Comparison of ENCODE assay signal across 2 cellular contexts in the genomic region with DNA sequence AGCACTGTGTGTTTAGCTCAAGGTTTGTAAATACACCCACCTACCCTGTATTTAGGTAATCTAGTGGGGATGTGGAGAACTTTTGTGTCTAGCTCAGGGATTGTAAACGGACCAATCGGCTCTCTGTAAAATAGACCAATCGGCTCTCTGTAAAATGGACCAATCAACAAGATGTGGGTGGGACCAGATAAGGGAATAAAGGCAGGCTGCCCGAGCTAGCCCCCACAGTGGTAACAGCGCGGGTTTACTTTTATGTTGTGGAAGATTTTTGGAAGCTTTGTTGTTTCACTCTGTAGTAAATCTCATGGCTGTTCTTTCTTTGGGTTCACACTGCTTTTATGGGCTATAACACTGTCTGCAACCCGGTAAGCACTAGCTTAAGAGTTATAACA.
TF ChIP-seq lines count a peak whose summit lies in the region.

No MANE protein-coding gene starts in this region.

TF ChIP-seq in HepG2, 621 proteins besides CTCF, POLR2A, EP300 and RAD21:
- TF ChIP-seq ZNF777 (CRISPR knock-in tag; IDR thresholded peaks at IDR 0.05) (no peak), NFYB (CRISPR knock-in tag; IDR thresholded peaks at IDR 0.05) (peak; percentile 35)

TF ChIP-seq in WTC11, 78 proteins besides CTCF, POLR2A, EP300 and RAD21:
- peak; percentile 42 for TF ChIP-seq NFYB (CRISPR knock-in tag; conservative IDR thresholded peaks at IDR 0.05; ENCODE audit: low read depth)
- TF ChIP-seq, protein P1, sequence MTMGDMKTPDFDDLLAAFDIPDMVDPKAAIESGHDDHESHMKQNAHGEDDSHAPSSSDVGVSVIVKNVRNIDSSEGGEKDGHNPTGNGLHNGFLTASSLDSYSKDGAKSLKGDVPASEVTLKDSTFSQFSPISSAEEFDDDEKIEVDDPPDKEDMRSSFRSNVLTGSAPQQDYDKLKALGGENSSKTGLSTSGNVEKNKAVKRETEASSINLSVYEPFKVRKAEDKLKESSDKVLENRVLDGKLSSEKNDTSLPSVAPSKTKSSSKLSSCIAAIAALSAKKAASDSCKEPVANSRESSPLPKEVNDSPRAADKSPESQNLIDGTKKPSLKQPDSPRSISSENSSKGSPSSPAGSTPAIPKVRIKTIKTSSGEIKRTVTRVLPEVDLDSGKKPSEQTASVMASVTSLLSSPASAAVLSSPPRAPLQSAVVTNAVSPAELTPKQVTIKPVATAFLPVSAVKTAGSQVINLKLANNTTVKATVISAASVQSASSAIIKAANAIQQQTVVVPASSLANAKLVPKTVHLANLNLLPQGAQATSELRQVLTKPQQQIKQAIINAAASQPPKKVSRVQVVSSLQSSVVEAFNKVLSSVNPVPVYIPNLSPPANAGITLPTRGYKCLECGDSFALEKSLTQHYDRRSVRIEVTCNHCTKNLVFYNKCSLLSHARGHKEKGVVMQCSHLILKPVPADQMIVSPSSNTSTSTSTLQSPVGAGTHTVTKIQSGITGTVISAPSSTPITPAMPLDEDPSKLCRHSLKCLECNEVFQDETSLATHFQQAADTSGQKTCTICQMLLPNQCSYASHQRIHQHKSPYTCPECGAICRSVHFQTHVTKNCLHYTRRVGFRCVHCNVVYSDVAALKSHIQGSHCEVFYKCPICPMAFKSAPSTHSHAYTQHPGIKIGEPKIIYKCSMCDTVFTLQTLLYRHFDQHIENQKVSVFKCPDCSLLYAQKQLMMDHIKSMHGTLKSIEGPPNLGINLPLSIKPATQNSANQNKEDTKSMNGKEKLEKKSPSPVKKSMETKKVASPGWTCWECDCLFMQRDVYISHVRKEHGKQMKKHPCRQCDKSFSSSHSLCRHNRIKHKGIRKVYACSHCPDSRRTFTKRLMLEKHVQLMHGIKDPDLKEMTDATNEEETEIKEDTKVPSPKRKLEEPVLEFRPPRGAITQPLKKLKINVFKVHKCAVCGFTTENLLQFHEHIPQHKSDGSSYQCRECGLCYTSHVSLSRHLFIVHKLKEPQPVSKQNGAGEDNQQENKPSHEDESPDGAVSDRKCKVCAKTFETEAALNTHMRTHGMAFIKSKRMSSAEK (CRISPR knock-in tag; IDR thresholded peaks at IDR 0.05; ENCODE audit: borderline replicate concordance) = no peak
